ENCODE assay signal across 6 cellular contexts in genomic region chr14:79890527-79890926, GRCh38.
"Had no signal": no experiment of that assay in that cellular context is flagged by ENCODE, and none has a peak within 500 bp of the region (broad histone marks: within the 10 kb centered on the region; RNA-seq: fewer than 3 reads in every experiment).

No MANE protein-coding gene starts in this region.

- DNase-seq: H7, HFFc6 had no signal

- H3K27me3 Mint-ChIP-seq: IgD-negative memory B cell had no signal

- H3K36me3 Mint-ChIP-seq: IgD-negative memory B cell had no signal

- H3K9me3 Mint-ChIP-seq: GM23338 had no signal

- H3K4me1 Mint-ChIP-seq: GM23338, IgD-negative memory B cell had no signal

- H3K27ac Mint-ChIP-seq: GM23338, HFFc6, IgD-negative memory B cell had no signal

- H3K4me3 Mint-ChIP-seq: GM23338, HFFc6, IgD-negative memory B cell had no signal

- ATAC-seq: GM23338, HCT116, HepG2 had no signal
